Comparison of ENCODE assay signal across 18 cellular contexts in the genomic region with DNA sequence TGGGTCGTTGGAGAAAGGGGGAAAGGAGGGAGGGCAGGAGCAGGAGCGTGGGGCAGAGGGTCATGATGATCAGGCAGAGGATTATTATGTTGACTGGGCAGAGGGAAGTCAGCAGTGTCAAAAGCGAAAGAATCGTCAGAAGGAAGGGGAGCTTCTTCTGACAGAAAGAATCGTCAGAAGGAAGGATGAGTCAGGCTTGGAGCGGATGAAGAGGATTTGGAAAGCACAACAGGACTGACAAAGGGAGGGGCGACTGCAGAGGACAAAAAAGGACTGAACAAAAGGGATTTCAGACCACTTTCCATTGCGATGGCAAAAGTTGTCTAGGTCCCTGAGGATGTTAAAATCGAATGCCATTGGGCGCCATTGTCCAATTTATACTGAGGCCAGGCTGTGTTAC.
DNase-seq lines count a peak whose midpoint lies in the region; ATAC-seq, FAIRE-seq and TF ChIP-seq lines count a peak whose summit lies in the region.
"Had no signal": no experiment of that assay in that cellular context is flagged by ENCODE, and none has a peak within 500 bp of the region (broad histone marks: within the 10 kb centered on the region; RNA-seq: fewer than 3 reads in every experiment).

No MANE protein-coding gene starts in this region.

- H3K36me3 ChIP-seq in PC-3 (ENCODE audit: low read depth, low read length) (no peaks in the 10 kb centered on the region), lower lobe of right lung (no peaks in the 10 kb centered on the region)
- H3K36me3 ChIP-seq: BE2C had no signal

- intact Hi-C loops in PC-3 (cut with micrococcal nuclease) (no loop called here), lower lobe of right lung (cut with DNase I) (no loop called here), dorsolateral prefrontal cortex (cut with DNase I) (no loop called here)

- no peak; the same call in 1 of the 2 replicates for ATAC-seq in PC-3
- no peak for ATAC-seq in lower lobe of right lung
- ATAC-seq in GM19397 (IDR thresholded peaks at IDR 0.05; ENCODE audit: unreplicated experiment) = no peak
- ATAC-seq: A549 had no signal

- H3K9ac ChIP-seq in PC-3 (ENCODE audit: low read length) = no peak overlapping the region
- H3K9ac ChIP-seq: GM23248 had no signal

- H3K4me3 ChIP-seq in PC-3 (ENCODE audit: low read length) (no peak overlapping the region), lower lobe of right lung (no peak overlapping the region), dorsolateral prefrontal cortex (no peak overlapping the region)
- H3K4me3 ChIP-seq: A549, GM23248 had no signal

- H2AFZ ChIP-seq in PC-3 (ENCODE audit: low read length) = no peak overlapping the region
- H2AFZ ChIP-seq: GM23248 had no signal

- H4K20me1 ChIP-seq in PC-3 (ENCODE audit: low read length) = no peaks in the 10 kb centered on the region

- H3K4me1 ChIP-seq in PC-3 (ENCODE audit: insufficient read depth, low read length) = no peaks in the 10 kb centered on the region
- H3K4me1 ChIP-seq in lower lobe of right lung = no peaks in the 10 kb centered on the region
- H3K4me1 ChIP-seq: A549, BE2C had no signal

- POLR2A ChIA-PET in PC-3 (lab: Charles Lee; ENCODE audit: unreplicated experiment) = no interaction called here

- H3K27ac ChIP-seq in PC-3 (ENCODE audit: low read length) (no peak overlapping the region), lower lobe of right lung (no peak overlapping the region), dorsolateral prefrontal cortex (no peak overlapping the region)
- H3K27ac ChIP-seq: A549, C4-2B, GM23248 had no signal

- no peak overlapping the region for H3K4me2 ChIP-seq in PC-3 (ENCODE audit: low read length)
- H3K4me2 ChIP-seq: A549 had no signal

- CTCF ChIA-PET in PC-3 (lab: Charles Lee) = no interaction called here

- H3K9me3 ChIP-seq in PC-3 (ENCODE audit: low read length) (no peaks in the 10 kb centered on the region), lower lobe of right lung (no peaks in the 10 kb centered on the region)
- H3K9me3 ChIP-seq: A549, BE2C had no signal

- FAIRE-seq in HTR-8/SVneo (lab: Jason Lieb, UNC) = no peak
- FAIRE-seq: A549, D721Med had no signal

- DNase-seq in ELR (ENCODE audit: low read depth) (peak; percentile 51), PC-3 (peak; percentile 8), lower lobe of right lung (peak; percentile 6), medulla oblongata (ENCODE audit: extremely low spot score) (no peak), HTR-8/SVneo (ENCODE audit: insufficient read length, low spot score) (no peak), dorsolateral prefrontal cortex (no peak)
- DNase-seq: BE2C; CD4-positive, alpha-beta memory T cell; COR-L47; DMS153; DMS79 treated with DMSO at 0.1 percent for 48 hours; GF-D8; GM23248; H7 had no signal

- H3K27me3 ChIP-seq in PC-3 (ENCODE audit: low read length) (no peaks in the 10 kb centered on the region), lower lobe of right lung (ENCODE audit: low read depth) (no peaks in the 10 kb centered on the region), dorsolateral prefrontal cortex (no peaks in the 10 kb centered on the region)
- H3K27me3 ChIP-seq: BE2C had no signal

- no peaks in the 10 kb centered on the region for H3K9me2 ChIP-seq in PC-3 (replicated peaks; ENCODE audit: low read length)

- no peaks in the 10 kb centered on the region for H3K79me2 ChIP-seq in PC-3 (ENCODE audit: low read length)

- no TSS peak for BruUV-seq in PC-3 (replicated peaks; lab: Mats Ljungman, UMichigan)

- no peaks in the 10 kb centered on the region for H3F3A ChIP-seq in PC-3 (ENCODE audit: low read length, unreplicated experiment)

- no peak for TF ChIP-seq CTCF in PC-3 (conservative IDR thresholded peaks at IDR 0.05; ENCODE audit: low read depth, low read length)
- no peak for TF ChIP-seq CTCF in lower lobe of right lung (IDR thresholded peaks at IDR 0.05)
- TF ChIP-seq CTCF in dorsolateral prefrontal cortex (IDR thresholded peaks at IDR 0.05 in 54 of 56, conservative IDR thresholded peaks at IDR 0.05 in 2 of 56; ENCODE audit: low read depth in 1 of 56, partially characterized antibody in 56 of 56) = no peak

Comparison
In these comparisons a context has a peak if more than half of its experiments do, and no peak if none do; other contexts are left out.
1. DNase-seq: peak in ELR (single experiment), PC-3 (single experiment) and lower lobe of right lung (single experiment); none in medulla oblongata (single experiment), HTR-8/SVneo (single experiment) and dorsolateral prefrontal cortex (0 of 10).